In the genomic region with DNA sequence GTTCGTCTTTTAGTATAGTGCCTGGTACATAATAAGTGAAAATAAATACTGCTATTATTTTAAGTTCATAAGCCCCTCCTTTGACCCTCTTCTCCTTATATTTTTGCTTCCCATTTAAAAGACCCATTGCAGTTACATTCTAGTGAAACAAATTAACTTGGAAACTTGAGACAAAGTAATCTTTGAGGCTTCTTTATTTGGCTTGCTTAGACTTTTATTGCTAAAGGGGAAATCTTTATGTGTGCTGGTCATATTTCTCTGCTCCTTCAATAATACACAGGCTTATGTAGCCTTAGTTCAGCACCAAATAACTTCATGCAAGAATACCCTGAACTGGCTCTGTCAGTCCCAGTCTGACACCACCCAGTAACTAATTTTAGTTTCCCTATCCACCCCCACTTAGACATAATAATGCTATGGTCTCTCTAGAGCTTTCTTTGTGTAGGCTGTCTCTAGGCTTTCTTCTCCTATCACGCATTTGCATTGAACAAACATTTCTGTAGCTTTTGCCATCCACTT, we compare ENCODE assay signal across 18 cellular contexts.
"Had no signal": no experiment of that assay in that cellular context is flagged by ENCODE, and none has a peak within 500 bp of the region (broad histone marks: within the 10 kb centered on the region; RNA-seq: fewer than 3 reads in every experiment).

No MANE protein-coding gene starts in this region.

- H3K4me1 Mint-ChIP-seq: mesothelial cell of epicardium; naive B cell; naive thymus-derived CD8-positive, alpha-beta T cell had no signal

- ATAC-seq: foreskin keratinocyte; gastroesophageal sphincter; heart right ventricle; left cardiac atrium; left lung; left ventricle myocardium superior; lower lobe of right lung; mucosa of descending colon; naive thymus-derived CD8-positive, alpha-beta T cell had no signal

- H3K36me3 Mint-ChIP-seq: mesothelial cell of epicardium had no signal

- H3K4me3 Mint-ChIP-seq: mesothelial cell of epicardium; naive B cell; naive thymus-derived CD8-positive, alpha-beta T cell had no signal

- DNase-seq: dermis blood vessel endothelial cell; dorsolateral prefrontal cortex; effector CD4-positive, alpha-beta T cell; effector memory CD4-positive, alpha-beta T cell; foreskin keratinocyte; glutamatergic neuron; heart right ventricle; hippocampal formation; left cardiac atrium; left lung; left ventricle myocardium superior; lower lobe of right lung; mesenchymal stem cell; mucosa of descending colon; naive B cell; naive thymus-derived CD8-positive, alpha-beta T cell had no signal

- H3K27me3 Mint-ChIP-seq: naive B cell had no signal

- H3K27ac Mint-ChIP-seq: mesothelial cell of epicardium; naive B cell; naive thymus-derived CD8-positive, alpha-beta T cell had no signal
